ENCODE assay signal across 1 cellular context in genomic region chr7:149544028-149544427, GRCh38.
TF ChIP-seq lines count a peak whose summit lies in the region.

No MANE protein-coding gene starts in this region.

TF ChIP-seq in HCT116, 20 proteins besides CTCF, POLR2A, EP300 and RAD21 (continued from another document):
- TF ChIP-seq, protein P1, sequence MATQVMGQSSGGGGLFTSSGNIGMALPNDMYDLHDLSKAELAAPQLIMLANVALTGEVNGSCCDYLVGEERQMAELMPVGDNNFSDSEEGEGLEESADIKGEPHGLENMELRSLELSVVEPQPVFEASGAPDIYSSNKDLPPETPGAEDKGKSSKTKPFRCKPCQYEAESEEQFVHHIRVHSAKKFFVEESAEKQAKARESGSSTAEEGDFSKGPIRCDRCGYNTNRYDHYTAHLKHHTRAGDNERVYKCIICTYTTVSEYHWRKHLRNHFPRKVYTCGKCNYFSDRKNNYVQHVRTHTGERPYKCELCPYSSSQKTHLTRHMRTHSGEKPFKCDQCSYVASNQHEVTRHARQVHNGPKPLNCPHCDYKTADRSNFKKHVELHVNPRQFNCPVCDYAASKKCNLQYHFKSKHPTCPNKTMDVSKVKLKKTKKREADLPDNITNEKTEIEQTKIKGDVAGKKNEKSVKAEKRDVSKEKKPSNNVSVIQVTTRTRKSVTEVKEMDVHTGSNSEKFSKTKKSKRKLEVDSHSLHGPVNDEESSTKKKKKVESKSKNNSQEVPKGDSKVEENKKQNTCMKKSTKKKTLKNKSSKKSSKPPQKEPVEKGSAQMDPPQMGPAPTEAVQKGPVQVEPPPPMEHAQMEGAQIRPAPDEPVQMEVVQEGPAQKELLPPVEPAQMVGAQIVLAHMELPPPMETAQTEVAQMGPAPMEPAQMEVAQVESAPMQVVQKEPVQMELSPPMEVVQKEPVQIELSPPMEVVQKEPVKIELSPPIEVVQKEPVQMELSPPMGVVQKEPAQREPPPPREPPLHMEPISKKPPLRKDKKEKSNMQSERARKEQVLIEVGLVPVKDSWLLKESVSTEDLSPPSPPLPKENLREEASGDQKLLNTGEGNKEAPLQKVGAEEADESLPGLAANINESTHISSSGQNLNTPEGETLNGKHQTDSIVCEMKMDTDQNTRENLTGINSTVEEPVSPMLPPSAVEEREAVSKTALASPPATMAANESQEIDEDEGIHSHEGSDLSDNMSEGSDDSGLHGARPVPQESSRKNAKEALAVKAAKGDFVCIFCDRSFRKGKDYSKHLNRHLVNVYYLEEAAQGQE (IDR thresholded peaks at IDR 0.05; ENCODE audit: low read depth): no peak
